In genomic region chr10:49367600-49367999, GRCh38 we compare ENCODE assay signal across 1 cellular context.
TF ChIP-seq lines count a peak whose summit lies in the region.

No MANE protein-coding gene starts in this region.

TF ChIP-seq in GM23338, 12 proteins besides CTCF, POLR2A, EP300 and RAD21 (continued from another document):
- peak; percentile 72 for TF ChIP-seq REST (IDR thresholded peaks at IDR 0.05; ENCODE audit: unreplicated experiment)
